Comparison of ENCODE assay signal across 1 cellular context in the genomic region with DNA sequence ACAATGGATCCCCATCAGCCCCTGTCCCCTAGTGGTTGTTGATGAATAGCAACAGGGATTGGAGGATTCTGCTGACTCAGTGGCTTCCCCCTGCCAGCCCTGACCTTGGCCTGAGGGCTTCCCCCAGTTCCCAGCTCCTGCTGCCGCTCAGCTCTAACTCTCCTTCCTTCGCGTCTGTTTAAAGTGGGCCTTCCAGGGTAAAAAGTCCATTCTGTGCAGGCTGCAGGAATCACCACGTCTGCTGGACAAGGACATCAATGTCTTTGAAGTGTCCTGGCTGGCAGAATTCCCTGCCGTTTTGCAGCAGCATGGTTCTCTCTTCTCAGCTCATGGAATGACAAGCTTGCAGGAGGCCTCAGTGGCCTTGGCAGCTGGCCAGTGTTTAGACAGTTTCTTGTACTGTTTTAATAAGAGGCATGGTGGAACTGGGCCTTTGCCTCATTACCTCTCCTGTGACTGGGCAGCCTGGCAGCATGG.
TF ChIP-seq lines count a peak whose summit lies in the region.

No MANE protein-coding gene starts in this region.

TF ChIP-seq in HepG2, 621 proteins besides CTCF, POLR2A, EP300 and RAD21 (continued from another document and continues in another):
- TF ChIP-seq, protein P1, sequence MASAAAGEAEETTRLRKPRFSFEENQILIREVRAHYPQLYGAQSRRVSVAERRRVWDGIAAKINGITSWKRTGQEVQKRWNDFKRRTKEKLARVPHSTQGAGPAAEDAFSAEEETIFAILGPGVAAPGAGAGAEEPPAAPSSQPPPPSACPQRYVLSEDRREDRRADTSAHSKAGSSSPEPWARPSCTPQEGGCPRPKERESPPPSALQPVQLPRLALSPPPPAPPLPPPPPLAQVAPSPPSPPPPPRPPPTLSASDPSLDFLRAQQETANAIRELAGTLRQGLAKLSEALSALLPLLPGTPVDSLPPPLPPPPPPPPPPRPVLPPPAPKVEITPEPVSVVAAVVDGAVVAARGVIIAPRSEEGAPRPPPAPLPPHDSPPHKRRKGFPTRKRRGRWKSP (CRISPR knock-in tag; IDR thresholded peaks at IDR 0.05): peak; percentile 59; the same call in 1 of the 2 replicates
- TF ChIP-seq SIN3B (IDR thresholded peaks at IDR 0.05; ENCODE audit: low read length) (no peak), ZNF607 (CRISPR knock-in tag; IDR thresholded peaks at IDR 0.05; ENCODE audit: borderline replicate concordance) (peak; percentile 31; the same call in 1 of the 2 replicates), HNRNPUL1 (IDR thresholded peaks at IDR 0.05; ENCODE audit: low read depth, low read length) (no peak), MED8 (CRISPR knock-in tag; IDR thresholded peaks at IDR 0.05; ENCODE audit: insufficient replicate concordance) (no peak), ZNF720 (CRISPR knock-in tag; IDR thresholded peaks at IDR 0.05) (no peak), SNAPC2 (CRISPR knock-in tag; IDR thresholded peaks at IDR 0.05) (no peak), ELF3 (CRISPR knock-in tag; IDR thresholded peaks at IDR 0.05) (peak; percentile 67), PAWR (CRISPR knock-in tag; IDR thresholded peaks at IDR 0.05; ENCODE audit: borderline replicate concordance) (no peak), REL (CRISPR knock-in tag; conservative IDR thresholded peaks at IDR 0.05) (no peak), ZSCAN29 (CRISPR knock-in tag; conservative IDR thresholded peaks at IDR 0.05) (no peak), MAFF (IDR thresholded peaks at IDR 0.05; ENCODE audit: low read depth, low read length) (peak; percentile 99), TSC22D2 (CRISPR knock-in tag; IDR thresholded peaks at IDR 0.05; ENCODE audit: borderline replicate concordance) (no peak), ZBTB7A (CRISPR knock-in tag; IDR thresholded peaks at IDR 0.05) (no peak), ZNF33A (CRISPR knock-in tag; IDR thresholded peaks at IDR 0.05; ENCODE audit: borderline replicate concordance) (no peak), POLR2AphosphoS5 (IDR thresholded peaks at IDR 0.05; ENCODE audit: low read depth, low read length) (no peak), WIZ (CRISPR knock-in tag; IDR thresholded peaks at IDR 0.05) (no peak), ZNF180 (CRISPR knock-in tag; IDR thresholded peaks at IDR 0.05; ENCODE audit: borderline replicate concordance, low read depth) (no peak), NAIF1 (CRISPR knock-in tag; IDR thresholded peaks at IDR 0.05; ENCODE audit: borderline replicate concordance) (no peak), ZMAT3 (CRISPR knock-in tag; conservative IDR thresholded peaks at IDR 0.05) (no peak), SALL2 (CRISPR knock-in tag; IDR thresholded peaks at IDR 0.05) (no peak), ZNF335 (CRISPR knock-in tag; IDR thresholded peaks at IDR 0.05) (0 out of 2 replicates have a peak, but pooled peaks have one; percentile 41), MEIS1 (CRISPR knock-in tag; IDR thresholded peaks at IDR 0.05; ENCODE audit: borderline replicate concordance) (peak; percentile 62; the same call in 1 of the 2 replicates), DR1 (CRISPR knock-in tag; IDR thresholded peaks at IDR 0.05) (no peak), ZNF24 (IDR thresholded peaks at IDR 0.05) (no peak), SMAD1 (CRISPR knock-in tag; IDR thresholded peaks at IDR 0.05; ENCODE audit: borderline replicate concordance, low read depth) (no peak), ZNF441 (CRISPR knock-in tag; IDR thresholded peaks at IDR 0.05; ENCODE audit: borderline replicate concordance) (no peak), ZNF644 (CRISPR knock-in tag; IDR thresholded peaks at IDR 0.05; ENCODE audit: low read depth) (peak; percentile 84), ZNF263 (CRISPR knock-in tag; IDR thresholded peaks at IDR 0.05) (no peak)
- TF ChIP-seq, protein P2, sequence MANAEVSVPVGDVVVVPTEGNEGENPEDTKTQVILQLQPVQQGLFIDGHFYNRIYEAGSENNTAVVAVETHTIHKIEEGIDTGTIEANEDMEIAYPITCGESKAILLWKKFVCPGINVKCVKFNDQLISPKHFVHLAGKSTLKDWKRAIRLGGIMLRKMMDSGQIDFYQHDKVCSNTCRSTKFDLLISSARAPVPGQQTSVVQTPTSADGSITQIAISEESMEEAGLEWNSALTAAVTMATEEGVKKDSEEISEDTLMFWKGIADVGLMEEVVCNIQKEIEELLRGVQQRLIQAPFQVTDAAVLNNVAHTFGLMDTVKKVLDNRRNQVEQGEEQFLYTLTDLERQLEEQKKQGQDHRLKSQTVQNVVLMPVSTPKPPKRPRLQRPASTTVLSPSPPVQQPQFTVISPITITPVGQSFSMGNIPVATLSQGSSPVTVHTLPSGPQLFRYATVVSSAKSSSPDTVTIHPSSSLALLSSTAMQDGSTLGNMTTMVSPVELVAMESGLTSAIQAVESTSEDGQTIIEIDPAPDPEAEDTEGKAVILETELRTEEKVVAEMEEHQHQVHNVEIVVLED (CRISPR knock-in tag; IDR thresholded peaks at IDR 0.05; ENCODE audit: borderline replicate concordance): no peak
- TF ChIP-seq, protein P3, sequence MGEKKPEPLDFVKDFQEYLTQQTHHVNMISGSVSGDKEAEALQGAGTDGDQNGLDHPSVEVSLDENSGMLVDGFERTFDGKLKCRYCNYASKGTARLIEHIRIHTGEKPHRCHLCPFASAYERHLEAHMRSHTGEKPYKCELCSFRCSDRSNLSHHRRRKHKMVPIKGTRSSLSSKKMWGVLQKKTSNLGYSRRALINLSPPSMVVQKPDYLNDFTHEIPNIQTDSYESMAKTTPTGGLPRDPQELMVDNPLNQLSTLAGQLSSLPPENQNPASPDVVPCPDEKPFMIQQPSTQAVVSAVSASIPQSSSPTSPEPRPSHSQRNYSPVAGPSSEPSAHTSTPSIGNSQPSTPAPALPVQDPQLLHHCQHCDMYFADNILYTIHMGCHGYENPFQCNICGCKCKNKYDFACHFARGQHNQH (CRISPR knock-in tag; IDR thresholded peaks at IDR 0.05): peak; percentile 75; the same call in 1 of the 2 replicates
- TF ChIP-seq, protein P4, sequence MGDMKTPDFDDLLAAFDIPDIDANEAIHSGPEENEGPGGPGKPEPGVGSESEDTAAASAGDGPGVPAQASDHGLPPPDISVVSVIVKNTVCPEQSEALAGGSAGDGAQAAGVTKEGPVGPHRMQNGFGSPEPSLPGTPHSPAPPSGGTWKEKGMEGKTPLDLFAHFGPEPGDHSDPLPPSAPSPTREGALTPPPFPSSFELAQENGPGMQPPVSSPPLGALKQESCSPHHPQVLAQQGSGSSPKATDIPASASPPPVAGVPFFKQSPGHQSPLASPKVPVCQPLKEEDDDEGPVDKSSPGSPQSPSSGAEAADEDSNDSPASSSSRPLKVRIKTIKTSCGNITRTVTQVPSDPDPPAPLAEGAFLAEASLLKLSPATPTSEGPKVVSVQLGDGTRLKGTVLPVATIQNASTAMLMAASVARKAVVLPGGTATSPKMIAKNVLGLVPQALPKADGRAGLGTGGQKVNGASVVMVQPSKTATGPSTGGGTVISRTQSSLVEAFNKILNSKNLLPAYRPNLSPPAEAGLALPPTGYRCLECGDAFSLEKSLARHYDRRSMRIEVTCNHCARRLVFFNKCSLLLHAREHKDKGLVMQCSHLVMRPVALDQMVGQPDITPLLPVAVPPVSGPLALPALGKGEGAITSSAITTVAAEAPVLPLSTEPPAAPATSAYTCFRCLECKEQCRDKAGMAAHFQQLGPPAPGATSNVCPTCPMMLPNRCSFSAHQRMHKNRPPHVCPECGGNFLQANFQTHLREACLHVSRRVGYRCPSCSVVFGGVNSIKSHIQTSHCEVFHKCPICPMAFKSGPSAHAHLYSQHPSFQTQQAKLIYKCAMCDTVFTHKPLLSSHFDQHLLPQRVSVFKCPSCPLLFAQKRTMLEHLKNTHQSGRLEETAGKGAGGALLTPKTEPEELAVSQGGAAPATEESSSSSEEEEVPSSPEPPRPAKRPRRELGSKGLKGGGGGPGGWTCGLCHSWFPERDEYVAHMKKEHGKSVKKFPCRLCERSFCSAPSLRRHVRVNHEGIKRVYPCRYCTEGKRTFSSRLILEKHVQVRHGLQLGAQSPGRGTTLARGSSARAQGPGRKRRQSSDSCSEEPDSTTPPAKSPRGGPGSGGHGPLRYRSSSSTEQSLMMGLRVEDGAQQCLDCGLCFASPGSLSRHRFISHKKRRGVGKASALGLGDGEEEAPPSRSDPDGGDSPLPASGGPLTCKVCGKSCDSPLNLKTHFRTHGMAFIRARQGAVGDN (CRISPR knock-in tag; IDR thresholded peaks at IDR 0.05): peak; percentile 78
- TF ChIP-seq, protein P5, sequence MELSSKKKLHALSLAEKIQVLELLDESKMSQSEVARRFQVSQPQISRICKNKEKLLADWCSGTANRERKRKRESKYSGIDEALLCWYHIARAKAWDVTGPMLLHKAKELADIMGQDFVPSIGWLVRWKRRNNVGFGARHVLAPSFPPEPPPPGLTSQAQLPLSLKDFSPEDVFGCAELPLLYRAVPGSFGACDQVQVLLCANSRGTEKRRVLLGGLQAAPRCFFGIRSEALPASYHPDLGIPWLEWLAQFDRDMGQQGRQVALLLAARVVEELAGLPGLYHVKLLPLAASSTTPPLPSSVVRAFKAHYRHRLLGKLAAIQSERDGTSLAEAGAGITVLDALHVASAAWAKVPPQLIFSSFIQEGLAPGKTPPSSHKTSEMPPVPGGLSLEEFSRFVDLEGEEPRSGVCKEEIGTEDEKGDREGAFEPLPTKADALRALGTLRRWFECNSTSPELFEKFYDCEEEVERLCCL (CRISPR knock-in tag; IDR thresholded peaks at IDR 0.05; ENCODE audit: borderline replicate concordance): no peak
- TF ChIP-seq, protein P6, sequence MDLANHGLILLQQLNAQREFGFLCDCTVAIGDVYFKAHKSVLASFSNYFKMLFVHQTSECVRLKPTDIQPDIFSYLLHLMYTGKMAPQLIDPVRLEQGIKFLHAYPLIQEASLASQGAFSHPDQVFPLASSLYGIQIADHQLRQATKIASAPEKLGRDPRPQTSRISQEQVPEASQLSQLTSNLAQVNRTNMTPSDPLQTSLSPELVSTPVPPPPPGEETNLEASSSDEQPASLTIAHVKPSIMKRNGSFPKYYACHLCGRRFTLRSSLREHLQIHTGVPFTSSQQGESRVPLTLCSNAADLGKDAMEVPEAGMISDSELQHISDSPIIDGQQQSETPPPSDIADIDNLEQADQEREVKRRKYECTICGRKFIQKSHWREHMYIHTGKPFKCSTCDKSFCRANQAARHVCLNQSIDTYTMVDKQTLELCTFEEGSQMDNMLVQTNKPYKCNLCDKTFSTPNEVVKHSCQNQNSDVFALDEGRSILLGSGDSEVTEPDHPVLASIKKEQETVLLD (CRISPR knock-in tag; IDR thresholded peaks at IDR 0.05; ENCODE audit: low read depth): no peak
- TF ChIP-seq, protein P7, sequence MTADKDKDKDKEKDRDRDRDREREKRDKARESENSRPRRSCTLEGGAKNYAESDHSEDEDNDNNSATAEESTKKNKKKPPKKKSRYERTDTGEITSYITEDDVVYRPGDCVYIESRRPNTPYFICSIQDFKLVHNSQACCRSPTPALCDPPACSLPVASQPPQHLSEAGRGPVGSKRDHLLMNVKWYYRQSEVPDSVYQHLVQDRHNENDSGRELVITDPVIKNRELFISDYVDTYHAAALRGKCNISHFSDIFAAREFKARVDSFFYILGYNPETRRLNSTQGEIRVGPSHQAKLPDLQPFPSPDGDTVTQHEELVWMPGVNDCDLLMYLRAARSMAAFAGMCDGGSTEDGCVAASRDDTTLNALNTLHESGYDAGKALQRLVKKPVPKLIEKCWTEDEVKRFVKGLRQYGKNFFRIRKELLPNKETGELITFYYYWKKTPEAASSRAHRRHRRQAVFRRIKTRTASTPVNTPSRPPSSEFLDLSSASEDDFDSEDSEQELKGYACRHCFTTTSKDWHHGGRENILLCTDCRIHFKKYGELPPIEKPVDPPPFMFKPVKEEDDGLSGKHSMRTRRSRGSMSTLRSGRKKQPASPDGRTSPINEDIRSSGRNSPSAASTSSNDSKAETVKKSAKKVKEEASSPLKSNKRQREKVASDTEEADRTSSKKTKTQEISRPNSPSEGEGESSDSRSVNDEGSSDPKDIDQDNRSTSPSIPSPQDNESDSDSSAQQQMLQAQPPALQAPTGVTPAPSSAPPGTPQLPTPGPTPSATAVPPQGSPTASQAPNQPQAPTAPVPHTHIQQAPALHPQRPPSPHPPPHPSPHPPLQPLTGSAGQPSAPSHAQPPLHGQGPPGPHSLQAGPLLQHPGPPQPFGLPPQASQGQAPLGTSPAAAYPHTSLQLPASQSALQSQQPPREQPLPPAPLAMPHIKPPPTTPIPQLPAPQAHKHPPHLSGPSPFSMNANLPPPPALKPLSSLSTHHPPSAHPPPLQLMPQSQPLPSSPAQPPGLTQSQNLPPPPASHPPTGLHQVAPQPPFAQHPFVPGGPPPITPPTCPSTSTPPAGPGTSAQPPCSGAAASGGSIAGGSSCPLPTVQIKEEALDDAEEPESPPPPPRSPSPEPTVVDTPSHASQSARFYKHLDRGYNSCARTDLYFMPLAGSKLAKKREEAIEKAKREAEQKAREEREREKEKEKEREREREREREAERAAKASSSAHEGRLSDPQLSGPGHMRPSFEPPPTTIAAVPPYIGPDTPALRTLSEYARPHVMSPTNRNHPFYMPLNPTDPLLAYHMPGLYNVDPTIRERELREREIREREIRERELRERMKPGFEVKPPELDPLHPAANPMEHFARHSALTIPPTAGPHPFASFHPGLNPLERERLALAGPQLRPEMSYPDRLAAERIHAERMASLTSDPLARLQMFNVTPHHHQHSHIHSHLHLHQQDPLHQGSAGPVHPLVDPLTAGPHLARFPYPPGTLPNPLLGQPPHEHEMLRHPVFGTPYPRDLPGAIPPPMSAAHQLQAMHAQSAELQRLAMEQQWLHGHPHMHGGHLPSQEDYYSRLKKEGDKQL (CRISPR knock-in tag; IDR thresholded peaks at IDR 0.05; ENCODE audit: low read depth): 0 out of 2 replicates have a peak, but pooled peaks have one; percentile 28
- TF ChIP-seq, protein P8, sequence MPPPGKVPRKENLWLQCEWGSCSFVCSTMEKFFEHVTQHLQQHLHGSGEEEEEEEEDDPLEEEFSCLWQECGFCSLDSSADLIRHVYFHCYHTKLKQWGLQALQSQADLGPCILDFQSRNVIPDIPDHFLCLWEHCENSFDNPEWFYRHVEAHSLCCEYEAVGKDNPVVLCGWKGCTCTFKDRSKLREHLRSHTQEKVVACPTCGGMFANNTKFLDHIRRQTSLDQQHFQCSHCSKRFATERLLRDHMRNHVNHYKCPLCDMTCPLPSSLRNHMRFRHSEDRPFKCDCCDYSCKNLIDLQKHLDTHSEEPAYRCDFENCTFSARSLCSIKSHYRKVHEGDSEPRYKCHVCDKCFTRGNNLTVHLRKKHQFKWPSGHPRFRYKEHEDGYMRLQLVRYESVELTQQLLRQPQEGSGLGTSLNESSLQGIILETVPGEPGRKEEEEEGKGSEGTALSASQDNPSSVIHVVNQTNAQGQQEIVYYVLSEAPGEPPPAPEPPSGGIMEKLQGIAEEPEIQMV (CRISPR knock-in tag; IDR thresholded peaks at IDR 0.05; ENCODE audit: low read depth): no peak
